In the genomic region with DNA sequence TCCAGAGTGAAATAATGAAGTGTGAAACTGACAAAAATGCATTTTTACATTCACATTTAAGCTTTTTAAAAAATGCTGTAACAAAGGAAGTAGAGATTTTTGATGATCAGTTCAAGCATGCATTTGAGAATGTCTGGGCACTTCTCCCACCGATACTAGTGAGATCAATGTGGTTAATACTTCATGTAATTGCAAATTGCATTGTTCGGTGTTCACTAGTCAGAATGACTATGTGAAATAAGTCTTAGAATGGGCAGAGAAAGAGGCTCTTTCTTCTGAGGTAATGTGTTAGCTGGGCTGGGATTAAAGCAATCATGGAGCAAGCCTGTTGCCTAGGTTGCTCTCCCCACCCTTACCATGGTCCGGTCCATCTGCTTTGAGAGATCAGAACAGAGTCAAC, we compare ENCODE assay signal across 11 cellular contexts.
"Had no signal": no experiment of that assay in that cellular context is flagged by ENCODE, and none has a peak within 500 bp of the region (broad histone marks: within the 10 kb centered on the region; RNA-seq: fewer than 3 reads in every experiment).

No MANE protein-coding gene starts in this region.

- H3K36me3 ChIP-seq: HAP-1 had no signal

- FAIRE-seq: H1, H54 had no signal

- H2AFZ ChIP-seq: GM23248, GM23338 had no signal

- ATAC-seq: GM23338, HCT116 had no signal

- H3K27ac ChIP-seq: GM23248 had no signal

- H3K9ac ChIP-seq: GM23248 had no signal

- H3K4me3 ChIP-seq: GM23248, GM23338, HAP-1 had no signal

- H3K4me1 ChIP-seq: HAP-1 had no signal

- DNase-seq: GM23248, GOT3, H7, H9, HCEC 1CT, HFFc6 had no signal

- H3K4me2 ChIP-seq: GM23338 had no signal

- H3K9me3 ChIP-seq: HAP-1 had no signal
